25 cellular contexts compared by ENCODE assay signal in genomic region chr5:77607324-77607723, GRCh38. TPM values are rescaled to one million over a fixed set of nuclear protein-coding genes. Genes with fewer than 3 reads are reported as not detected.
A peak's percentile ranks its signal among the peaks of the same experiment; 100 is the strongest.
DNase-seq lines count a peak whose midpoint lies in the region; ATAC-seq and TF ChIP-seq lines count a peak whose summit lies in the region.
"Had no signal": no experiment of that assay in that cellular context is flagged by ENCODE, and none has a peak within 500 bp of the region (broad histone marks: within the 10 kb centered on the region; RNA-seq: fewer than 3 reads in every experiment).

No MANE protein-coding gene starts in this region.

- ATAC-seq in mucosa of descending colon, result peak; percentile 69
- ATAC-seq: GM23338 had no signal

- H3K9me3 ChIP-seq in mucosa of descending colon, result no peaks in the 10 kb centered on the region
- H3K9me3 ChIP-seq: HAP-1, Peyer's patch had no signal

- no peak overlapping the region for H3K4me3 ChIP-seq in mucosa of descending colon
- H3K4me3 ChIP-seq: BLaER1, GM23338, HAP-1, Peyer's patch, SK-N-MC had no signal

- no peaks in the 10 kb centered on the region for H3K36me3 Mint-ChIP-seq in activated naive CD8-positive, alpha-beta T cell treated with anti-CD3 and anti-CD28 coated beads for 36 hours
- H3K36me3 Mint-ChIP-seq: CD4-positive, CD25-positive, alpha-beta regulatory T cell had no signal

- DNase-seq in NCI-H82 (lab: John Stamatoyannopoulos, UW) (peak; percentile 15), NCI-H82 treated with DMSO at 0.1 percent for 48 hours (lab: John Stamatoyannopoulos, UW; ENCODE audit: unreplicated experiment) (no peak), LoVo (ENCODE audit: low spot score) (peak; percentile 52), NCI-H510A (lab: John Stamatoyannopoulos, UW) (peak; percentile 33), mucosa of descending colon (peak in 1 of 3 donors; percentile 22), HPDE6-E6E7 (ENCODE audit: extremely low spot score) (no peak)
- DNase-seq in activated naive CD8-positive, alpha-beta T cell treated with anti-CD3 and anti-CD28 coated beads for 36 hours, result no peak
- DNase-seq: CD4-positive, CD25-positive, alpha-beta regulatory T cell; HFFc6; Kasumi-1; NCI-H1417; NCI-H1694; NCI-H2081 treated with DMSO at 0.1 percent for 48 hours; NCI-H446 treated with DMSO at 0.1 percent for 48 hours; NCI-H774; Peyer's patch; SHP77 treated with DMSO at 0.1 percent for 48 hours had no signal

- no peaks in the 10 kb centered on the region for H3K36me3 ChIP-seq in mucosa of descending colon (ENCODE audit: low read depth)
- H3K36me3 ChIP-seq: BLaER1, HAP-1, Peyer's patch had no signal

- no peak for TF ChIP-seq CTCF in mucosa of descending colon (IDR thresholded peaks at IDR 0.05)

- H3K4me3 Mint-ChIP-seq in activated naive CD8-positive, alpha-beta T cell treated with anti-CD3 and anti-CD28 coated beads for 36 hours, result no peak overlapping the region
- H3K4me3 Mint-ChIP-seq: CD4-positive, CD25-positive, alpha-beta regulatory T cell; GM23338; HFFc6 had no signal

- no peaks in the 10 kb centered on the region for H3K9me3 Mint-ChIP-seq in activated naive CD8-positive, alpha-beta T cell treated with anti-CD3 and anti-CD28 coated beads for 36 hours

- H3K4me1 ChIP-seq in mucosa of descending colon (ENCODE audit: low read depth), result no peaks in the 10 kb centered on the region
- H3K4me1 ChIP-seq: BLaER1, HAP-1, Peyer's patch had no signal

- H3K4me1 Mint-ChIP-seq in activated naive CD8-positive, alpha-beta T cell treated with anti-CD3 and anti-CD28 coated beads for 36 hours, result no peaks in the 10 kb centered on the region
- H3K4me1 Mint-ChIP-seq: CD4-positive, CD25-positive, alpha-beta regulatory T cell; GM23338 had no signal

- no peak overlapping the region for H3K27ac Mint-ChIP-seq in activated naive CD8-positive, alpha-beta T cell treated with anti-CD3 and anti-CD28 coated beads for 36 hours
- H3K27ac Mint-ChIP-seq: CD4-positive, CD25-positive, alpha-beta regulatory T cell; GM23338; HFFc6 had no signal

- peaks cover 59% of the 10 kb centered on the region for H3K27me3 Mint-ChIP-seq in activated naive CD8-positive, alpha-beta T cell treated with anti-CD3 and anti-CD28 coated beads for 36 hours

- intact Hi-C loops in mucosa of descending colon (cut with DNase I, micrococcal nuclease), result no loop called here

RNA-seq across cellular contexts. Expression of gene OTP, which starts 31.2 kb away (rescaled TPM):
- total RNA-seq in mucosa of descending colon, result not detected
- not detected for total RNA-seq in activated naive CD8-positive, alpha-beta T cell treated with anti-CD3 and anti-CD28 coated beads for 36 hours
- total RNA-seq: CD4-positive, CD25-positive, alpha-beta regulatory T cell; GM23338; HFFc6; HT-29; MCF 10A; OCI-LY7; Peyer's patch; T-helper 1 cell treated with Interleukin-12 subunit alpha and Interleukin-12 subunit beta and Interleukin-4 antibody, amounts not matched to agents 30 ng/mL and 1 ng/mL, for 36 hours had no signal

Comparison
In these comparisons a context has a peak if more than half of its experiments do, and no peak if none do; other contexts are left out.
1. DNase-seq: peak in NCI-H82 (single experiment), LoVo (single experiment) and NCI-H510A (single experiment); none in NCI-H82 treated with DMSO at 0.1 percent for 48 hours (single experiment), activated naive CD8-positive, alpha-beta T cell treated with anti-CD3 and anti-CD28 coated beads for 36 hours (single experiment) and HPDE6-E6E7 (single experiment).